ENCODE assay signal across 23 cellular contexts in the genomic region with DNA sequence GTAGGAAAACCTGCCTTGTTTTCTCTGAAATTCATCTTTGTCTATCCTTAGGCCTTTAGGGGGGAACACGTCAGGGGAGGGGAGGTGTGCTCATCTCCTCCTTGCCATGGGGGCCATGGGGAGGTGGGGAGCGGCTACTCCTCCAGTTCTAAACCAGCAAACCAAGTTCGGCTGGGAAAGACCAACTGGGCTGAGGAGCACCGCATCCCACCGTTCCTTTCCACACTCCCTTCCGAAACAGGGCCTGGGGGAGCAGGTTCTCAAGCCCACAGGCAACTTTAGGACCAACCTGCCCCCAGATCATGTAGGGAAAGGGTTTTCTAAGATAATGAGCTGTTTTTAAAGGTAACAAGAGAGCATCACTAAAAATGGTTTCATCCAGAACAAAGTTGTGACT.
A peak's percentile ranks its signal among the peaks of the same experiment; 100 is the strongest.
DNase-seq lines count a peak whose midpoint lies in the region; ATAC-seq, FAIRE-seq and TF ChIP-seq lines count a peak whose summit lies in the region.
"Had no signal": no experiment of that assay in that cellular context is flagged by ENCODE, and none has a peak within 500 bp of the region (broad histone marks: within the 10 kb centered on the region; RNA-seq: fewer than 3 reads in every experiment).

No MANE protein-coding gene starts in this region.

- in situ Hi-C loops in K562 (cut with MboI): no loop called here

- no peak for TF ChIP-seq EP300 in K562 (IDR thresholded peaks at IDR 0.05; ENCODE audit: low read length)
- TF ChIP-seq EP300 in suprapubic skin (IDR thresholded peaks at IDR 0.05): no peak

- no peaks in the 10 kb centered on the region for H3K27me3 Mint-ChIP-seq in stimulated activated naive CD8-positive, alpha-beta T cell treated with anti-CD3 and anti-CD28 coated beads, Interleukin-15, amount 100 ng/mL, for 72 hours

- H3K4me3 ChIP-seq in K562 (no peak overlapping the region), suprapubic skin (no peak overlapping the region)
- H3K4me3 ChIP-seq: BLaER1 treated with 17β-estradiol and CSF1 and Interleukin-3, amounts not matched to agents 10 nM and 100 nM; SJSA1 had no signal

- no peak overlapping the region for H3K27ac Mint-ChIP-seq in stimulated activated naive CD8-positive, alpha-beta T cell treated with anti-CD3 and anti-CD28 coated beads, Interleukin-15, amount 100 ng/mL, for 72 hours

- no peak overlapping the region for H3K4me2 ChIP-seq in K562 (ENCODE audit: insufficient read depth, low read length)
- H3K4me2 ChIP-seq: BLaER1 treated with 17β-estradiol and CSF1 and Interleukin-3, amounts not matched to agents 10 nM and 100 nM had no signal

- ATAC-seq in left ventricle myocardium superior (no peak), K562 (no peak), omental fat pad (ENCODE audit: low FRiP score) (no peak), GM21526 (IDR thresholded peaks at IDR 0.05; ENCODE audit: low FRiP score, unreplicated experiment) (no peak)
- no peak for ATAC-seq in stimulated activated naive CD8-positive, alpha-beta T cell treated with anti-CD3 and anti-CD28 coated beads, Interleukin-15, amount 100 ng/mL, for 72 hours
- ATAC-seq: Panc1 had no signal

- no peaks in the 10 kb centered on the region for H3K9me3 Mint-ChIP-seq in stimulated activated naive CD8-positive, alpha-beta T cell treated with anti-CD3 and anti-CD28 coated beads, Interleukin-15, amount 100 ng/mL, for 72 hours
- H3K9me3 Mint-ChIP-seq: CD4-positive, alpha-beta memory T cell had no signal

- no peak overlapping the region for H2AFZ ChIP-seq in K562 (ENCODE audit: low read depth, low read length)

- no peak for TF ChIP-seq RAD21 in K562 (CRISPR knock-in tag; conservative IDR thresholded peaks at IDR 0.05 in 1 of 2, IDR thresholded peaks at IDR 0.05 in 1 of 2)

- H3K27ac ChIP-seq in K562 (ENCODE audit: extremely low read depth, low read depth, low read length) (no peak overlapping the region), suprapubic skin (no peak overlapping the region)
- H3K27ac ChIP-seq: BLaER1 treated with 17β-estradiol and CSF1 and Interleukin-3, amounts not matched to agents 10 nM and 100 nM; SJSA1 had no signal

- TF ChIP-seq CTCF in K562 (IDR thresholded peaks at IDR 0.05 in 2 of 3, conservative IDR thresholded peaks at IDR 0.05 in 1 of 3; ENCODE audit: insufficient read depth in 2 of 3, low read depth in 1 of 3, low read length in 3 of 3) (no peak), omental fat pad (IDR thresholded peaks at IDR 0.05) (no peak), suprapubic skin (IDR thresholded peaks at IDR 0.05) (no peak)

- H3K4me1 Mint-ChIP-seq in stimulated activated naive CD8-positive, alpha-beta T cell treated with anti-CD3 and anti-CD28 coated beads, Interleukin-15, amount 100 ng/mL, for 72 hours: no peaks in the 10 kb centered on the region
- H3K4me1 Mint-ChIP-seq: CD4-positive, alpha-beta memory T cell had no signal

- no peaks in the 10 kb centered on the region for H3K79me2 ChIP-seq in K562 (ENCODE audit: control insufficient read depth, insufficient read depth, low read length)

- intact Hi-C loops in cardiac septum (cut with DNase I): no loop called here
- intact Hi-C loops in left ventricle myocardium superior (cut with micrococcal nuclease): no loop called here
- intact Hi-C loops in K562 (cut with micrococcal nuclease): no loop called here

- H3K4me1 ChIP-seq in K562 (replicated peaks in 1 of 2; ENCODE audit: control insufficient read depth in 2 of 2, insufficient read depth in 2 of 2, low read length in 2 of 2) (peaks cover 0 to 7% of the 10 kb centered on the region in 2 experiments; a peak in 2 of 5 replicates), suprapubic skin (peaks cover under 1% of the 10 kb centered on the region)
- H3K4me1 ChIP-seq: Caco-2, SJSA1 had no signal

- no peaks in the 10 kb centered on the region for H3K9me1 ChIP-seq in K562 (ENCODE audit: control insufficient read depth, insufficient read depth, low read length)

- H3K9me3 ChIP-seq in K562 (replicated peaks; ENCODE audit: control insufficient read depth, insufficient read depth, low read depth, low read length) (no peaks in the 10 kb centered on the region), suprapubic skin (no peaks in the 10 kb centered on the region)
- H3K9me3 ChIP-seq: BLaER1 treated with 17β-estradiol and CSF1 and Interleukin-3, amounts not matched to agents 10 nM and 100 nM; Caco-2; SJSA1 had no signal

- WGBS in K562 (ENCODE audit: insufficient coverage, low coverage, missing lambda C conversion rate): 70% methylated on average over 6 of the region's 6 CpGs
- 84% methylated on average over 6 of the region's 6 CpGs for WGBS in suprapubic skin

- no peak for FAIRE-seq in K562 (lab: Jason Lieb, UNC)
- FAIRE-seq: H1 had no signal

- H3K36me3 ChIP-seq in K562 (ENCODE audit: control insufficient read depth, insufficient read depth, low read length) (no peaks in the 10 kb centered on the region), suprapubic skin (peaks cover 52% of the 10 kb centered on the region)
- H3K36me3 ChIP-seq: BLaER1 treated with 17β-estradiol and CSF1 and Interleukin-3, amounts not matched to agents 10 nM and 100 nM; SJSA1 had no signal

- H3K27me3 ChIP-seq in K562 (ENCODE audit: control insufficient read depth in 2 of 2, insufficient read depth in 2 of 2, low read length in 2 of 2) (no peaks in the 10 kb centered on the region), suprapubic skin (no peaks in the 10 kb centered on the region)
- H3K27me3 ChIP-seq: BLaER1 treated with 17β-estradiol and CSF1 and Interleukin-3, amounts not matched to agents 10 nM and 100 nM; SJSA1 had no signal

- no peak overlapping the region for H3K4me3 Mint-ChIP-seq in stimulated activated naive CD8-positive, alpha-beta T cell treated with anti-CD3 and anti-CD28 coated beads, Interleukin-15, amount 100 ng/mL, for 72 hours
- H3K4me3 Mint-ChIP-seq: CD4-positive, alpha-beta memory T cell had no signal

- BruUV-seq in K562 (replicated peaks; lab: Mats Ljungman, UMichigan): no TSS peak

- no peak overlapping the region for H3K9ac ChIP-seq in K562 (ENCODE audit: insufficient read depth in 1 of 2, low read depth in 2 of 2, low read length in 2 of 2)
- H3K9ac ChIP-seq: BLaER1 treated with 17β-estradiol and CSF1 and Interleukin-3, amounts not matched to agents 10 nM and 100 nM had no signal

- H4K20me1 ChIP-seq in K562 (replicated peaks; ENCODE audit: control insufficient read depth, insufficient read depth, low read length): no peaks in the 10 kb centered on the region

- POLR2A ChIA-PET in K562 (lab: Yijun Ruan, JAX): interaction anchor here (0.9 kb wide), 1 partner anchor 13 kb away, joined by 4 read pairs; no protein-coding TSS in a partner anchor

- TF ChIP-seq POLR2A in K562 (conservative IDR thresholded peaks at IDR 0.05) (no peak), suprapubic skin (IDR thresholded peaks at IDR 0.05) (no peak)

- DNase-seq in cardiac septum (ENCODE audit: low spot score) (peak; percentile 7), left ventricle myocardium superior (no peak), K562 (ENCODE audit: extremely low read depth in 1 of 4, low spot score in 3 of 4) (no peak), omental fat pad (ENCODE audit: low spot score) (peak; percentile 2), suprapubic skin (ENCODE audit: low spot score in 2 of 2) (peak; percentile 17 to 50), T1000 (lab: John Stamatoyannopoulos, UW) (no peak)
- DNase-seq in stimulated activated naive CD8-positive, alpha-beta T cell treated with anti-CD3 and anti-CD28 coated beads, Interleukin-15, amount 100 ng/mL, for 72 hours: no peak
- DNase-seq: 8988T; CD4-positive, alpha-beta memory T cell; DMS 273 treated with DMSO at 0.1 percent for 48 hours; DMS79 treated with DMSO at 0.1 percent for 48 hours; NCI-H1105 treated with DMSO at 0.1 percent for 48 hours; NCI-H2029 treated with DMSO at 0.1 percent for 48 hours; NCI-H226; NCI-H510A treated with DMSO at 0.1 percent for 48 hours; NCI-H774; NK-92 treated with Interleukin-12 subunit alpha and Interleukin-12 subunit beta, amount 100 ng/mL, for 24 hours had no signal

- CTCF ChIA-PET in K562 (lab: Yijun Ruan, JAX; ENCODE audit: low intra/inter-chr PET ratio): no interaction called here

TF ChIP-seq in K562, 482 proteins besides CTCF, POLR2A, EP300 and RAD21 (continues in another document):
- peak; percentile 22 for TF ChIP-seq PRDM10 (IDR thresholded peaks at IDR 0.05; ENCODE audit: partially characterized antibody)

Comparison
In these comparisons a context has a peak if more than half of its experiments do, and no peak if none do; other contexts are left out.
1. DNase-seq: peak in cardiac septum (single experiment), omental fat pad (single experiment) and suprapubic skin (2 of 2); none in left ventricle myocardium superior (single experiment), K562 (0 of 4), stimulated activated naive CD8-positive, alpha-beta T cell treated with anti-CD3 and anti-CD28 coated beads, Interleukin-15, amount 100 ng/mL, for 72 hours (0 of 2) and T1000 (single experiment).